In the genomic region with DNA sequence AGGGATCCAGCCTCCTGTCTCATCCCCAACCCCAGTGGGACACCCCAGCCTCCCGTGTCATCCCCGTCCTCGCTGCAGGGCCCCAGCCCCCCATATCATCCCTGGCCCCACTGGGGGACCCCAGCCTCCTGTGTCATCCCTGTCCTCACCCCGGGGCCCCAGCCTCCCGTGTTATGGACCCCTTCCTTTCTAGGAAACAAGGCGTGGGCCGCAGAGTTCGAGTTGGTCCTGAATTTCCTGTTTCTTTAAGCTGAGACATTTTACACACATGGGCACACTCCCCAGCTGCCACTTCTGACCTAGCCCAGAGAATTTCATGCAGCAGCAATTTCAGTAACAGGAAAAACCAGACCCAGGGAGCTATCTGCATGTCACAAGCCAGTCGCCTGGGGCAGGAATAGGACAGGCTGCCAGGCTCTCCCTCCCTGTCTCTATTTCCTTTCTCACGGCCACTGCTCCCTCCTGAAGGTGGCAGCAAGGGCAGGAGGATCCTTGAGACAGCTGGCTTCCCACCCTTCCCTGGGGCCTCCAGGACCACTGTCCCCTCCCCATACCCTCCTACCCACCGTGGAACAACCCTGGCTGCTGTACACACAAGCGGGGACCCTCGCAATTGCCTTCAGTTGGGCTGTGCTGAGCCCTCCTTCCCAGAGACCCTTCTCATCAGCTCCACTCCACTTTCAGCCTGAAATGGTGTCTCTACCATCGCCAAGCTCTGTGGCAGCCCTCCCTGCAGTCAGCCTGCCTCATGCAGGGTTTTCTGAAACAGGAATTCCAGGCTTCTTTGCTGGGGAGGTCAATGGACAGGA, we compare ENCODE assay signal across 8 cellular contexts.
A peak's percentile ranks its signal among the peaks of the same experiment; 100 is the strongest.
DNase-seq lines count a peak whose midpoint lies in the region; ATAC-seq and TF ChIP-seq lines count a peak whose summit lies in the region.

No MANE protein-coding gene starts in this region.

- peak overlapping the region; percentile 76 for H3K4me3 Mint-ChIP-seq in activated T-helper 1 cell treated with anti-CD3 and anti-CD28 coated beads, Interleukin-12 subunit alpha, Interleukin-12 subunit beta, Interleukin-2, Interleukin-4 antibody, amounts not matched to agents 30 ng/mL and 10 ng/mL and 1 ng/mL, durations not matched to agents 14 hours and 24 hours and 36 hours

- no peaks in the 10 kb centered on the region for H3K27me3 ChIP-seq in right lobe of liver
- no peaks in the 10 kb centered on the region for H3K27me3 ChIP-seq in vagina

- TF ChIP-seq POLR2A in right lobe of liver (IDR thresholded peaks at IDR 0.05), result no peak
- TF ChIP-seq POLR2A in vagina (IDR thresholded peaks at IDR 0.05), result no peak

- H3K36me3 ChIP-seq in right lobe of liver, result no peaks in the 10 kb centered on the region
- no peaks in the 10 kb centered on the region for H3K36me3 ChIP-seq in vagina

- H3K27me3 Mint-ChIP-seq in activated T-helper 1 cell treated with anti-CD3 and anti-CD28 coated beads, Interleukin-12 subunit alpha, Interleukin-12 subunit beta, Interleukin-2, Interleukin-4 antibody, amounts not matched to agents 30 ng/mL and 10 ng/mL and 1 ng/mL, durations not matched to agents 14 hours and 24 hours and 36 hours (ENCODE audit: insufficient read depth), result no peaks in the 10 kb centered on the region

- peaks cover 3% of the 10 kb centered on the region for H3K36me3 Mint-ChIP-seq in activated T-helper 1 cell treated with anti-CD3 and anti-CD28 coated beads, Interleukin-12 subunit alpha, Interleukin-12 subunit beta, Interleukin-2, Interleukin-4 antibody, amounts not matched to agents 30 ng/mL and 10 ng/mL and 1 ng/mL, durations not matched to agents 14 hours and 24 hours and 36 hours (ENCODE audit: low read depth)

- H3K27ac ChIP-seq in right lobe of liver (peak overlapping the region; percentile 15 to 24 (median 22)), vagina (peak overlapping the region; percentile 51)

- intact Hi-C loops in Right ventricle myocardium superior (cut with DNase I) (loop anchor here (10.0 kb wide), 1 partner anchor 75 kb away; no protein-coding TSS in a partner anchor), cardiac septum (cut with DNase I) (no loop called here), right lobe of liver (cut with DNase I) (no loop called here), vagina (cut with DNase I) (loop anchor here (5.0 kb wide), 1 partner anchor 142 kb away; the partner anchor contains the start of gene ID2)
- intact Hi-C loops in activated T-helper 1 cell treated with anti-CD3 and anti-CD28 coated beads, Interleukin-12 subunit alpha, Interleukin-12 subunit beta, Interleukin-2, Interleukin-4 antibody, amounts not matched to agents 30 ng/mL and 10 ng/mL and 1 ng/mL, durations not matched to agents 14 hours and 24 hours and 36 hours (cut with micrococcal nuclease), result loop anchor here (2.0 to 5.0 kb wide), 3 partner anchors 13 to 953 kb away; no protein-coding TSS in a partner anchor

- H3K4me1 Mint-ChIP-seq in activated T-helper 1 cell treated with anti-CD3 and anti-CD28 coated beads, Interleukin-12 subunit alpha, Interleukin-12 subunit beta, Interleukin-2, Interleukin-4 antibody, amounts not matched to agents 30 ng/mL and 10 ng/mL and 1 ng/mL, durations not matched to agents 14 hours and 24 hours and 36 hours (ENCODE audit: low read depth), result peaks cover 83% of the 10 kb centered on the region

- no peak for TF ChIP-seq CTCF in right lobe of liver (IDR thresholded peaks at IDR 0.05)
- TF ChIP-seq CTCF in vagina (IDR thresholded peaks at IDR 0.05), result no peak

- no peaks in the 10 kb centered on the region for H3K9me3 ChIP-seq in right lobe of liver
- H3K9me3 ChIP-seq in vagina, result no peaks in the 10 kb centered on the region

- peak; percentile 64 for DNase-seq in Right ventricle myocardium superior
- no peak for DNase-seq in cardiac septum (ENCODE audit: low spot score)
- no peak for DNase-seq in activated T-helper 1 cell treated with anti-CD3 and anti-CD28 coated beads, Interleukin-12 subunit alpha, Interleukin-12 subunit beta, Interleukin-2, Interleukin-4 antibody, amounts not matched to agents 30 ng/mL and 10 ng/mL and 1 ng/mL, durations not matched to agents 14 hours and 24 hours and 36 hours (ENCODE audit: low spot score)
- peak in 1 of 3 donors; percentile 48 for DNase-seq in right lobe of liver
- no peak for DNase-seq in vagina (ENCODE audit: extremely low spot score in 2 of 2)
- no peak for DNase-seq in stimulated activated CD4-positive, alpha-beta T cell treated with anti-CD3 and anti-CD28 coated beads, Interleukin-15, amount 100 ng/mL, for 24 hours
- no peak for DNase-seq in stimulated activated CD4-positive, alpha-beta T cell treated with anti-CD3 and anti-CD28 coated beads, Interleukin-2, amount 100 ng/mL, for 48 hours

- ATAC-seq in Right ventricle myocardium superior (ENCODE audit: poor library complexity) (peak; percentile 23), right lobe of liver (peak; percentile 3 to 30 (median 9)), HG03521 (IDR thresholded peaks at IDR 0.05; ENCODE audit: unreplicated experiment) (no peak)

- 61% methylated on average over 9 of the region's 14 CpGs for WGBS in right lobe of liver (ENCODE audit: insufficient coverage, low coverage, low lambda C conversion rate, missing lambda C conversion rate)

- peak overlapping the region; percentile 95 for H3K27ac Mint-ChIP-seq in activated T-helper 1 cell treated with anti-CD3 and anti-CD28 coated beads, Interleukin-12 subunit alpha, Interleukin-12 subunit beta, Interleukin-2, Interleukin-4 antibody, amounts not matched to agents 30 ng/mL and 10 ng/mL and 1 ng/mL, durations not matched to agents 14 hours and 24 hours and 36 hours

- H3K4me3 ChIP-seq in right lobe of liver (no peak overlapping the region), vagina (no peak overlapping the region)

- H3K4me1 ChIP-seq in right lobe of liver, result peaks cover 0 to 13% (median 12%) of the 10 kb centered on the region in 4 donors
- H3K4me1 ChIP-seq in vagina, result peaks cover 70% of the 10 kb centered on the region

- H3K9me3 Mint-ChIP-seq in activated T-helper 1 cell treated with anti-CD3 and anti-CD28 coated beads, Interleukin-12 subunit alpha, Interleukin-12 subunit beta, Interleukin-2, Interleukin-4 antibody, amounts not matched to agents 30 ng/mL and 10 ng/mL and 1 ng/mL, durations not matched to agents 14 hours and 24 hours and 36 hours, result no peaks in the 10 kb centered on the region

Comparison
In these comparisons a context has a peak if more than half of its experiments do, and no peak if none do; other contexts are left out.
1. intact Hi-C loops: an anchor here in Right ventricle myocardium superior (10.0 kb wide), activated T-helper 1 cell treated with anti-CD3 and anti-CD28 coated beads, Interleukin-12 subunit alpha, Interleukin-12 subunit beta, Interleukin-2, Interleukin-4 antibody, amounts not matched to agents 30 ng/mL and 10 ng/mL and 1 ng/mL, durations not matched to agents 14 hours and 24 hours and 36 hours (2.0 to 5.0 kb wide) and vagina (5.0 kb wide); none called in cardiac septum and right lobe of liver.